In the genomic region with DNA sequence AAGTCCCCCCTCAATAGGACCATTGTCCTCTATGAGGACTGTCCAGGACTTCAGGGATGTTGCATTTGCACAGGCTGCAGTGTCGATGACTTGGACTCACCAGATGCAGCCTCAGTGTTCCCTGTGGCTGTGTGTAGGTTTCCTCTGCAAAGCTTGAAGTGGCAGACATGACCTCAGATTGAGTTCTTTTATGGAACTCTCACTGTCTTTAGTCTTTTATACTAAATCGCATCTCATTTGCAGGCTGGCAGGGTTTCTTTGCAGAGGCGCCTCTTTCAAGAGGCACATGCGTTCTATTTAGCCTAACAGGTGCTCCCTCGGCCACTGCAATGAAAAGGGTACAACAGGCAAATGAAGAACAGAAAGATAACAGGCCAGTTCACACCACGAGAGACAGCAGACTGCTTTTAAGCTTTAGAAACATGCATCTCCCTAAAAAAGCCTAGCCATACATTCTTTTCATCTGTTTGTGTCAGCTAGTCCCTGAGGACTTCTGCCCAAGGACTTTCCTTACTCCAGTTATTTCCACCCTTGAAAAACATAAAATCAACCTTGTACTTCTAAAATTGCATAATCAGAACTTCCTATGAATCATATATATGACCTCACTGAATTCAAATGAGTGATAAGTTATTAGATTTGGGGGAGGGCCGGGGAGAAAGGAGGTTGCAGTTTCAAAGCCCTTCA, we compare ENCODE assay signal across 15 cellular contexts.
DNase-seq lines count a peak whose midpoint lies in the region; FAIRE-seq and TF ChIP-seq lines count a peak whose summit lies in the region.
"Had no signal": no experiment of that assay in that cellular context is flagged by ENCODE, and none has a peak within 500 bp of the region (broad histone marks: within the 10 kb centered on the region; RNA-seq: fewer than 3 reads in every experiment).

No MANE protein-coding gene starts in this region.

- H3K36me3 Mint-ChIP-seq in brain = peaks cover 36% of the 10 kb centered on the region
- H3K36me3 Mint-ChIP-seq: memory B cell had no signal

- H3K27me3 ChIP-seq in A673 (replicated peaks; ENCODE audit: insufficient read depth, low read depth, low read length, poor library complexity) = no peaks in the 10 kb centered on the region
- H3K27me3 ChIP-seq: BLaER1, body of pancreas had no signal

- H3K9me3 ChIP-seq in A673 (ENCODE audit: low read depth, low read length, poor library complexity, severe bottlenecking) = no peaks in the 10 kb centered on the region
- H3K9me3 ChIP-seq: BLaER1, body of pancreas had no signal

- TF ChIP-seq CTCF in A673 (conservative IDR thresholded peaks at IDR 0.05; ENCODE audit: low read depth, low read length) (no peak), brain (conservative IDR thresholded peaks at IDR 0.05) (no peak)

- no peaks in the 10 kb centered on the region for H3K27me3 Mint-ChIP-seq in brain

- peaks cover 10% of the 10 kb centered on the region for H3K36me3 ChIP-seq in A673 (ENCODE audit: insufficient read depth, low read length, poor library complexity, severe bottlenecking)
- H3K36me3 ChIP-seq: BLaER1 had no signal

- intact Hi-C loops in A673 (cut with micrococcal nuclease; ENCODE audit: unreplicated experiment) = no loop called here

- H3K4me1 Mint-ChIP-seq in brain = peaks cover 25% of the 10 kb centered on the region

- DNase-seq in A673 (ENCODE audit: low spot score) (peak; percentile 49), HTR-8/SVneo (ENCODE audit: insufficient read length, low spot score) (peak; percentile 45), kidney tubule cell (ENCODE audit: low spot score) (peak; percentile 37), ureter (ENCODE audit: low spot score) (no peak), NCI-H2107 treated with DMSO at 0.1 percent for 48 hours (lab: John Stamatoyannopoulos, UW; ENCODE audit: unreplicated experiment) (no peak), GF-D8 (lab: John Stamatoyannopoulos, UW) (no peak)
- DNase-seq in activated CD4-positive, alpha-beta T cell treated with anti-CD3 and anti-CD28 coated beads, Interleukin-2, amount 50 U/mL, for 4 hours = no peak
- DNase-seq: body of pancreas, NCI-H510A had no signal

- no peaks in the 10 kb centered on the region for H3K9me3 Mint-ChIP-seq in brain
- H3K9me3 Mint-ChIP-seq: memory B cell; T-helper 1 cell treated with Interleukin-12 subunit alpha and Interleukin-12 subunit beta and Interleukin-4 antibody, amounts not matched to agents 30 μg/mL and 1 μg/mL, for 36 hours had no signal

- no peak overlapping the region for H3K4me3 Mint-ChIP-seq in brain
- H3K4me3 Mint-ChIP-seq: memory B cell; T-helper 1 cell treated with Interleukin-12 subunit alpha and Interleukin-12 subunit beta and Interleukin-4 antibody, amounts not matched to agents 30 μg/mL and 1 μg/mL, for 36 hours had no signal

- no peak overlapping the region for H3K4me3 ChIP-seq in A673 (ENCODE audit: low read depth, low read length, poor library complexity, severe bottlenecking)
- H3K4me3 ChIP-seq: BLaER1, body of pancreas, K562, skin epidermis had no signal

- no peak for FAIRE-seq in HTR-8/SVneo (lab: Jason Lieb, UNC)
- FAIRE-seq: K562 had no signal

- no peak overlapping the region for H3K27ac ChIP-seq in A673 (ENCODE audit: low read depth, low read length, poor library complexity, severe bottlenecking)
- H3K27ac ChIP-seq: BLaER1, body of pancreas had no signal

- H3K27ac Mint-ChIP-seq in brain = peak overlapping the region; percentile 15 to 84 (median 48)
- H3K27ac Mint-ChIP-seq: memory B cell; T-helper 1 cell treated with Interleukin-12 subunit alpha and Interleukin-12 subunit beta and Interleukin-4 antibody, amounts not matched to agents 30 μg/mL and 1 μg/mL, for 36 hours had no signal

- no TSS peak for BruUV-seq in A673 (replicated peaks; lab: Mats Ljungman, UMichigan)

- POLR2A ChIA-PET in A673 (lab: Charles Lee; ENCODE audit: low non-redundant PET) = no interaction called here

- peaks cover 6% of the 10 kb centered on the region for H3K4me1 ChIP-seq in A673 (ENCODE audit: insufficient read depth, low read length, poor library complexity, severe bottlenecking)

- CTCF ChIA-PET in A673 (lab: Charles Lee) = no interaction called here

Comparison
In these comparisons a context has a peak if more than half of its experiments do, and no peak if none do; other contexts are left out.
1. DNase-seq: peak in A673 (single experiment), HTR-8/SVneo (single experiment) and kidney tubule cell (single experiment); none in activated CD4-positive, alpha-beta T cell treated with anti-CD3 and anti-CD28 coated beads, Interleukin-2, amount 50 U/mL, for 4 hours (0 of 2), ureter (single experiment), NCI-H2107 treated with DMSO at 0.1 percent for 48 hours (single experiment) and GF-D8 (single experiment).